ENCODE assay signal across 9 cellular contexts in genomic region chr11:32435511-32435946, GRCh38. TPM values are rescaled to one million over a fixed set of nuclear protein-coding genes. Genes with fewer than 3 reads are reported as not detected.
DNase-seq lines count a peak whose midpoint lies in the region; ATAC-seq and TF ChIP-seq lines count a peak whose summit lies in the region.
"Had no signal": no experiment of that assay in that cellular context is flagged by ENCODE, and none has a peak within 500 bp of the region (broad histone marks: within the 10 kb centered on the region; RNA-seq: fewer than 3 reads in every experiment).

WT1 (minus strand) TSS chr11:32435539.

- H3K27me3 ChIP-seq in kidney epithelial cell (ENCODE audit: control insufficient read depth, insufficient read depth, low read length) (peaks cover 89% of the 10 kb centered on the region), vagina (no peaks in the 10 kb centered on the region)

- peak within 1 kb of the TSS; percentile 89 for H3K27ac ChIP-seq in vagina

- peaks cover 31% of the 10 kb centered on the region for H3K4me1 Mint-ChIP-seq in stimulated activated naive CD8-positive, alpha-beta T cell treated with anti-CD3 and anti-CD28 coated beads, Interleukin-15, Interleukin-2, amounts not matched to agents 100 ng/mL and 50 ng/mL, for 24 hours (ENCODE audit: low read depth)
- peaks cover 38% of the 10 kb centered on the region for H3K4me1 Mint-ChIP-seq in activated naive CD8-positive, alpha-beta T cell treated with anti-CD3 and anti-CD28 coated beads for 36 hours

- no peak for DNase-seq in stimulated activated naive CD8-positive, alpha-beta T cell treated with anti-CD3 and anti-CD28 coated beads, Interleukin-15, Interleukin-2, amounts not matched to agents 100 U/mL and 50 U/mL, for 24 hours
- DNase-seq in activated naive CD8-positive, alpha-beta T cell treated with anti-CD3 and anti-CD28 coated beads for 36 hours: no peak
- DNase-seq in kidney epithelial cell (ENCODE audit: low read depth): peak; percentile 32
- peak in 1 of 2 donors; percentile 94 for DNase-seq in vagina (ENCODE audit: extremely low spot score in 2 of 2)
- no peak for DNase-seq in amygdala (lab: John Stamatoyannopoulos, UW)
- DNase-seq in T-helper 9 cell: no peak

- no peak for ATAC-seq in stimulated activated naive CD8-positive, alpha-beta T cell treated with anti-CD3 and anti-CD28 coated beads, Interleukin-15, Interleukin-2, amounts not matched to agents 100 U/mL and 50 U/mL, for 24 hours
- no peak for ATAC-seq in GM21576 (IDR thresholded peaks at IDR 0.05; ENCODE audit: unreplicated experiment)

- H3K4me3 ChIP-seq in kidney epithelial cell (ENCODE audit: low read depth, low read length): peak within 1 kb of the TSS; percentile 60
- peak within 1 kb of the TSS; percentile 47 to 83 for H3K4me3 ChIP-seq in vagina

- peak within 1 kb of the TSS; percentile 44 for H3K4me3 Mint-ChIP-seq in stimulated activated naive CD8-positive, alpha-beta T cell treated with anti-CD3 and anti-CD28 coated beads, Interleukin-15, Interleukin-2, amounts not matched to agents 100 ng/mL and 50 ng/mL, for 24 hours
- H3K4me3 Mint-ChIP-seq in activated naive CD8-positive, alpha-beta T cell treated with anti-CD3 and anti-CD28 coated beads for 36 hours: peak within 1 kb of the TSS; percentile 45

- TF ChIP-seq CTCF in kidney epithelial cell (IDR thresholded peaks at IDR 0.05; ENCODE audit: insufficient read depth, low read length, poor library complexity, severe bottlenecking) (no peak), vagina (IDR thresholded peaks at IDR 0.05) (no peak)

- intact Hi-C loops in vagina (cut with DNase I): loop anchor here (10.0 kb wide), 1 partner anchor 111 kb away; no protein-coding TSS in a partner anchor

- H3K27ac Mint-ChIP-seq in stimulated activated naive CD8-positive, alpha-beta T cell treated with anti-CD3 and anti-CD28 coated beads, Interleukin-15, Interleukin-2, amounts not matched to agents 100 ng/mL and 50 ng/mL, for 24 hours: no peak within 1 kb of the TSS
- H3K27ac Mint-ChIP-seq in activated naive CD8-positive, alpha-beta T cell treated with anti-CD3 and anti-CD28 coated beads for 36 hours: no peak within 1 kb of the TSS

- H3K36me3 Mint-ChIP-seq in stimulated activated naive CD8-positive, alpha-beta T cell treated with anti-CD3 and anti-CD28 coated beads, Interleukin-15, Interleukin-2, amounts not matched to agents 100 ng/mL and 50 ng/mL, for 24 hours (ENCODE audit: low read depth): no peaks in the 10 kb centered on the region
- H3K36me3 Mint-ChIP-seq in activated naive CD8-positive, alpha-beta T cell treated with anti-CD3 and anti-CD28 coated beads for 36 hours: no peaks in the 10 kb centered on the region

- H3K9me3 ChIP-seq in vagina: no peaks in the 10 kb centered on the region

- TF ChIP-seq POLR2A in vagina (IDR thresholded peaks at IDR 0.05): peak in 1 of 2 donors; percentile 44

- H3K9me3 Mint-ChIP-seq in stimulated activated naive CD8-positive, alpha-beta T cell treated with anti-CD3 and anti-CD28 coated beads, Interleukin-15, Interleukin-2, amounts not matched to agents 100 ng/mL and 50 ng/mL, for 24 hours: no peaks in the 10 kb centered on the region
- H3K9me3 Mint-ChIP-seq in activated naive CD8-positive, alpha-beta T cell treated with anti-CD3 and anti-CD28 coated beads for 36 hours: no peaks in the 10 kb centered on the region

- no peaks in the 10 kb centered on the region for H3K36me3 ChIP-seq in kidney epithelial cell (ENCODE audit: control insufficient read depth, insufficient read depth, low read length)
- no peaks in the 10 kb centered on the region for H3K36me3 ChIP-seq in vagina

- H3K27me3 Mint-ChIP-seq in stimulated activated naive CD8-positive, alpha-beta T cell treated with anti-CD3 and anti-CD28 coated beads, Interleukin-15, Interleukin-2, amounts not matched to agents 100 ng/mL and 50 ng/mL, for 24 hours: peaks cover 78% of the 10 kb centered on the region
- H3K27me3 Mint-ChIP-seq in activated naive CD8-positive, alpha-beta T cell treated with anti-CD3 and anti-CD28 coated beads for 36 hours: peaks cover 93% of the 10 kb centered on the region

- peaks cover 45% of the 10 kb centered on the region for H3K4me1 ChIP-seq in vagina

RNA-seq across cellular contexts. Expression of gene WT1, which starts in this region (rescaled TPM):
- not detected for total RNA-seq in activated naive CD8-positive, alpha-beta T cell treated with anti-CD3 and anti-CD28 coated beads for 36 hours
- total RNA-seq in kidney epithelial cell: 8.5 and 12.3 TPM in 2 replicates
- total RNA-seq in vagina: 32.7 TPM
- total RNA-seq: dermis microvascular lymphatic vessel endothelial cell had no signal
